ENCODE assay signal across 8 cellular contexts in genomic region chr2:46984642-46985476, GRCh38. TPM values are rescaled to one million over a fixed set of nuclear protein-coding genes. Genes with fewer than 3 reads are reported as not detected.
DNase-seq lines count a peak whose midpoint lies in the region; ATAC-seq, FAIRE-seq and TF ChIP-seq lines count a peak whose summit lies in the region.

No MANE protein-coding gene starts in this region.

- peak; percentile 55 for ATAC-seq in GM18907 (IDR thresholded peaks at IDR 0.05; ENCODE audit: unreplicated experiment)
- ATAC-seq in HG03159 (IDR thresholded peaks at IDR 0.05; ENCODE audit: unreplicated experiment), result peak; percentile 23

- no peak for FAIRE-seq in bronchial epithelial cell (lab: Jason Lieb, UNC)

- peak overlapping the region; percentile 2 for H3K4me3 ChIP-seq in SU-DHL-6 (ENCODE audit: insufficient read depth, low read length, poor library complexity, severe bottlenecking)
- H3K4me3 ChIP-seq in bronchial epithelial cell (ENCODE audit: low read depth, low read length), result no peak overlapping the region
- no peak overlapping the region for H3K4me3 ChIP-seq in mesendoderm (ENCODE audit: low read length)

- H3K27me3 Mint-ChIP-seq in stimulated activated naive CD8-positive, alpha-beta T cell treated with anti-CD3 and anti-CD28 coated beads, Interleukin-15, Interleukin-2, amounts not matched to agents 100 ng/mL and 50 ng/mL, for 24 hours, result no peaks in the 10 kb centered on the region

- H3F3A ChIP-seq in SU-DHL-6 (ENCODE audit: insufficient read depth), result peaks cover 47% of the 10 kb centered on the region

- no peaks in the 10 kb centered on the region for H3K9me3 ChIP-seq in SU-DHL-6 (ENCODE audit: insufficient read depth, low read length)

- WGBS in mesendoderm (ENCODE audit: extremely low coverage, insufficient coverage, low lambda C conversion rate), result no CpG with 5 or more reads among the region's 12 CpGs

- in situ Hi-C loops in ACHN (cut with HindIII; ENCODE audit: low pct_ligation_motif_present, low pct_unique_long_range_greater_than_20kb, low sequenced_read_pairs), result no loop called here

- no peak overlapping the region for H2AK5ac ChIP-seq in mesendoderm (ENCODE audit: low read length)

- H3K18ac ChIP-seq in mesendoderm (ENCODE audit: low read length), result no peak overlapping the region

- H3K36me3 ChIP-seq in SU-DHL-6 (ENCODE audit: low read length), result no peaks in the 10 kb centered on the region; the same call in 1 of the 2 replicates
- H3K36me3 ChIP-seq in bronchial epithelial cell (ENCODE audit: control insufficient read depth, insufficient read depth, low read length), result peaks cover 1% of the 10 kb centered on the region
- peaks cover 3% of the 10 kb centered on the region for H3K36me3 ChIP-seq in mesendoderm (ENCODE audit: control insufficient read depth, insufficient read depth, low read length)

- no peak overlapping the region for H2AFZ ChIP-seq in SU-DHL-6 (ENCODE audit: low read depth, low read length, severe bottlenecking)

- TF ChIP-seq CTCF in SU-DHL-6 (IDR thresholded peaks at IDR 0.05; ENCODE audit: insufficient read depth, low read length, poor library complexity, severe bottlenecking) (no peak), bronchial epithelial cell (IDR thresholded peaks at IDR 0.05; ENCODE audit: insufficient read depth, low read length, severe bottlenecking) (no peak)

- H3K9me2 ChIP-seq in SU-DHL-6 (replicated peaks; ENCODE audit: insufficient read depth, low read length), result no peaks in the 10 kb centered on the region

- peak overlapping the region; percentile 99 for H3K27ac ChIP-seq in SU-DHL-6 (ENCODE audit: low read depth, low read length)
- no peak overlapping the region for H3K27ac ChIP-seq in mesendoderm (ENCODE audit: low read depth, low read length)

- no peaks in the 10 kb centered on the region for H3K27me3 ChIP-seq in SU-DHL-6 (ENCODE audit: low read length)
- H3K27me3 ChIP-seq in bronchial epithelial cell (ENCODE audit: control insufficient read depth, insufficient read depth, low read length), result no peaks in the 10 kb centered on the region
- H3K27me3 ChIP-seq in mesendoderm (ENCODE audit: insufficient read depth, low read length, poor library complexity), result no peaks in the 10 kb centered on the region

- H3K36me3 Mint-ChIP-seq in stimulated activated naive CD8-positive, alpha-beta T cell treated with anti-CD3 and anti-CD28 coated beads, Interleukin-15, Interleukin-2, amounts not matched to agents 100 ng/mL and 50 ng/mL, for 24 hours (ENCODE audit: low read depth), result peaks cover 27% of the 10 kb centered on the region

- peak overlapping the region; percentile 76 for H3K4me3 Mint-ChIP-seq in stimulated activated naive CD8-positive, alpha-beta T cell treated with anti-CD3 and anti-CD28 coated beads, Interleukin-15, Interleukin-2, amounts not matched to agents 100 ng/mL and 50 ng/mL, for 24 hours

- H2BK15ac ChIP-seq in mesendoderm (replicated peaks; ENCODE audit: low read depth), result no peak overlapping the region

- H3K4ac ChIP-seq in mesendoderm (ENCODE audit: low read depth, low read length), result no peak overlapping the region

- peaks cover 7% of the 10 kb centered on the region for H3K4me1 ChIP-seq in mesendoderm (ENCODE audit: control insufficient read depth, low read depth, low read length)

- peaks cover 22% of the 10 kb centered on the region for H3K79me2 ChIP-seq in SU-DHL-6 (ENCODE audit: insufficient read depth, low read length)
- H3K79me2 ChIP-seq in mesendoderm (ENCODE audit: control insufficient read depth, insufficient read depth, low read length), result no peaks in the 10 kb centered on the region

- peak overlapping the region; percentile 61 for H3K9ac ChIP-seq in SU-DHL-6 (ENCODE audit: low read length)
- H3K9ac ChIP-seq in mesendoderm (ENCODE audit: low read length), result no peak overlapping the region

- no peaks in the 10 kb centered on the region for H3K79me1 ChIP-seq in mesendoderm (ENCODE audit: low read length)

- H3K27ac Mint-ChIP-seq in stimulated activated naive CD8-positive, alpha-beta T cell treated with anti-CD3 and anti-CD28 coated beads, Interleukin-15, Interleukin-2, amounts not matched to agents 100 ng/mL and 50 ng/mL, for 24 hours, result peak overlapping the region; percentile 98

- no peak overlapping the region for H4K5ac ChIP-seq in mesendoderm (ENCODE audit: low read length)

- H3K9me3 Mint-ChIP-seq in stimulated activated naive CD8-positive, alpha-beta T cell treated with anti-CD3 and anti-CD28 coated beads, Interleukin-15, Interleukin-2, amounts not matched to agents 100 ng/mL and 50 ng/mL, for 24 hours, result no peaks in the 10 kb centered on the region

- no peak overlapping the region for H4K8ac ChIP-seq in mesendoderm (ENCODE audit: low read depth, low read length)

- no peak overlapping the region for H2BK5ac ChIP-seq in mesendoderm (ENCODE audit: low read length)

- peak overlapping the region; percentile 39 for H3K56ac ChIP-seq in mesendoderm (ENCODE audit: low read length)

- H3K4me1 Mint-ChIP-seq in stimulated activated naive CD8-positive, alpha-beta T cell treated with anti-CD3 and anti-CD28 coated beads, Interleukin-15, Interleukin-2, amounts not matched to agents 100 ng/mL and 50 ng/mL, for 24 hours (ENCODE audit: low read depth), result peaks cover 75% of the 10 kb centered on the region

- H3K4me2 ChIP-seq in SU-DHL-6 (ENCODE audit: low read depth, low read length, poor library complexity, severe bottlenecking), result peak overlapping the region; percentile 86
- no peak overlapping the region for H3K4me2 ChIP-seq in mesendoderm (ENCODE audit: low read length)

- DNase-seq in ACHN (peak; percentile 96), bronchial epithelial cell (ENCODE audit: low read depth) (peak; percentile 95), mesendoderm (peak; percentile 36)
- no peak for DNase-seq in effector CD8-positive, alpha-beta T cell (lab: John Stamatoyannopoulos, UW)

- H4K20me1 ChIP-seq in SU-DHL-6 (ENCODE audit: low read depth, low read length), result no peaks in the 10 kb centered on the region

- no peak overlapping the region for H2BK120ac ChIP-seq in mesendoderm (ENCODE audit: low read depth, low read length)

- no peak overlapping the region for H3K23ac ChIP-seq in mesendoderm (ENCODE audit: low read length)

RNA-seq across cellular contexts. Expression of gene TTC7A, which starts 43.8 kb away (rescaled TPM):
- 12.3 and 16.1 TPM in 2 replicates for total RNA-seq in bronchial epithelial cell
- polyA plus RNA-seq in mesendoderm (2013, experiment 1 of 2), result 9.9 TPM
- 9.7 TPM for polyA plus RNA-seq in mesendoderm (2013, experiment 2 of 2)
